8 cellular contexts compared by ENCODE assay signal in the genomic region with DNA sequence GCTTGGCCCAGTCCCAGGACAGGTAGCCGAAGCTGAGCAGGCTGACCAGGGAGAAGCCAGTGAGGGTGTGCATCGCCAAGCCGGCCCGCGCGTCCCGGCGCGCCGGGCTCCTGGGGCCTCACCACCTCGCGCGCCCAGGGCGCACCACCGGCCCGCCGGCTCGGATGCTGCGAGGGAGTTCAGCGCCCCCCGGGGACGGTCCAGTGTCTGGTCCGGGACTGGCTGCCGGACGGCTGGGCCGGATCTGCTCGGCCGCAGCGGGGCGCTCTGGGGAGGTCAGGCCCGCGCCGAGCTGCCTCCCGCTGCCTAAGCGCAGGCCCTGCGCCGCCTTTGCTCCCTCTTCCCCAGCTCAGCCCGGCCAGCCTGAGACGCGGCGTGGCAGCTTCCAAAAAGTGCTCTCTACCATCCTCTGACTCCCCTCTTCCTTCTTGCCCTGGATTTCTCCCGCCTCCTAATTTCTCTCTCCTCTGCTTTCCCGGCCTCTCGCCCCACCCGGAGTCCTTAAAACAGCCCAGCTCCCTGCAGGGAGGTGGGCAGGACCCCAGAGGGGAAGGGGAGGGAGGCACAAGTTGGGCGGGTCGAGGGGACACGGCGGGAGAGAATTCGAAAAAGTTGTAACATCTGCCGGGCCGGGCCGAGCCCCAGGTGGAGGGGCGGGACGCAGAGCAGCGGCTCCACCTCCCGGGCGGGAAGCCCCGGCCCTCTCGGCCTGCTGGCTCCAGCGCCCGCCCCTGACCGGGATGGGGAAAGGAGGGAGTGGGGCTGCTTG. TPM values are rescaled to one million over a fixed set of nuclear protein-coding genes. Genes with fewer than 3 reads are reported as not detected.
DNase-seq lines count a peak whose midpoint lies in the region; ATAC-seq, FAIRE-seq and TF ChIP-seq lines count a peak whose summit lies in the region.

Gene ARSI, minus strand, starts transcription at position 605 of the 769 bp plus-strand sequence. Its CDS starts 532 bp downstream, at position 73.

- TF ChIP-seq POLR2A in suprapubic skin (IDR thresholded peaks at IDR 0.05): no peak

- H3K9me3 ChIP-seq in suprapubic skin: no peaks in the 10 kb centered on the region

- no peak for ATAC-seq in GM19324 (IDR thresholded peaks at IDR 0.05; ENCODE audit: low FRiP score, unreplicated experiment)
- ATAC-seq in HG03354 (IDR thresholded peaks at IDR 0.05; ENCODE audit: poor library complexity, severe bottlenecking, unreplicated experiment): no peak

- no peaks in the 10 kb centered on the region for H3K36me3 ChIP-seq in kidney epithelial cell (ENCODE audit: control insufficient read depth, insufficient read depth, low read length)
- H3K36me3 ChIP-seq in suprapubic skin: no peaks in the 10 kb centered on the region

- peaks cover 32% of the 10 kb centered on the region for H3K4me1 ChIP-seq in suprapubic skin

- H3K27ac ChIP-seq in suprapubic skin: no peak within 1 kb of the TSS

- H3K4me3 ChIP-seq in choroid plexus epithelial cell (ENCODE audit: low read depth, low read length) (peak within 1 kb of the TSS; percentile 56), kidney epithelial cell (ENCODE audit: low read depth, low read length) (peak within 1 kb of the TSS; percentile 25), suprapubic skin (peak within 1 kb of the TSS; percentile 47)

- DNase-seq in HTR-8/SVneo (ENCODE audit: insufficient read length, low spot score): peak; percentile 84
- DNase-seq in choroid plexus epithelial cell (ENCODE audit: low read depth): peak; percentile 50
- peak; percentile 23 for DNase-seq in kidney epithelial cell (ENCODE audit: low read depth)
- DNase-seq in suprapubic skin (ENCODE audit: low spot score in 2 of 2): no peak
- no peak for DNase-seq in NCI-H446 (lab: John Stamatoyannopoulos, UW)
- no peak for DNase-seq in NCI-H1105 (lab: John Stamatoyannopoulos, UW)

- no peak for TF ChIP-seq EP300 in suprapubic skin (IDR thresholded peaks at IDR 0.05)

- WGBS in suprapubic skin: 0% methylated on average over 29 of the region's 63 CpGs

- TF ChIP-seq CTCF in choroid plexus epithelial cell (conservative IDR thresholded peaks at IDR 0.05; ENCODE audit: low read depth, low read length) (no peak), kidney epithelial cell (IDR thresholded peaks at IDR 0.05; ENCODE audit: insufficient read depth, low read length, poor library complexity, severe bottlenecking) (peak; percentile 16), suprapubic skin (IDR thresholded peaks at IDR 0.05) (no peak)

- H3K27me3 ChIP-seq in kidney epithelial cell (ENCODE audit: control insufficient read depth, insufficient read depth, low read length) (no peaks in the 10 kb centered on the region), suprapubic skin (peaks cover 13% of the 10 kb centered on the region)

- peak; percentile 91 for FAIRE-seq in HTR-8/SVneo (lab: Jason Lieb, UNC)

RNA-seq across cellular contexts. Expression of gene ARSI, which starts in this region (rescaled TPM):
- 2.4 TPM in 2 replicates for total RNA-seq in kidney epithelial cell
- 1 to 10 TPM; 2.7 to 5.4 (median 3.9) TPM for total RNA-seq in suprapubic skin

Comparison
In these comparisons a context has a peak if more than half of its experiments do, and no peak if none do; other contexts are left out.
1. DNase-seq: peak in HTR-8/SVneo (single experiment), choroid plexus epithelial cell (single experiment) and kidney epithelial cell (single experiment); none in suprapubic skin (0 of 2), NCI-H446 (0 of 2) and NCI-H1105 (single experiment).
2. Peak in every context shown above with its lines, with median percentiles within 50 percentile points of each other: H3K4me3 ChIP-seq.